ENCODE assay signal across 13 cellular contexts in the genomic region with DNA sequence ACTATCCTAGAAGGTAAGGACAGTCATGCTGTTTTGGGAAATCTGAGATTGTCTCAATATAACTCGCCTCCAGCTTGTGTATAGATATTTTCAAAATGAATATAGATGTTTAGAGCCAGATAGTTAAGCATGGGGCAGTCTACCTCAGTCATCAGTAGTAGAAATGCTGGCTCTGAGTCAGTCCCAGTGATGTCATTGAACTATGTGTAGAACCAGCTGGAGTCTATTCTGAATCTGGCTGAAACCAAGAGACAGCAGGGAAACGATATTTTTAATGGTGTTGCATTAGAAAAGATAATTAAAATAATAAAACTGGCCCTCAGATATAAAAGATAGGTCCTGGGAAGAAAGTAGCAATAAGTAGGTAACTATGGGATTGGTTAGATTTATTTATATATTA. TPM values are rescaled to one million over a fixed set of nuclear protein-coding genes. Genes with fewer than 3 reads are reported as not detected.
DNase-seq lines count a peak whose midpoint lies in the region; ATAC-seq lines count a peak whose summit lies in the region.
"Had no signal": no experiment of that assay in that cellular context is flagged by ENCODE, and none has a peak within 500 bp of the region (broad histone marks: within the 10 kb centered on the region; RNA-seq: fewer than 3 reads in every experiment).

No MANE protein-coding gene starts in this region.

- no peak overlapping the region for H3K4me2 ChIP-seq in GM23248 (ENCODE audit: unreplicated experiment)

- H3K4me3 ChIP-seq in GM23248 = no peak overlapping the region
- H3K4me3 ChIP-seq: cardiac muscle cell, skin epidermis had no signal

- no peak overlapping the region for H3K27ac ChIP-seq in GM23248
- H3K27ac ChIP-seq: cardiac muscle cell, skin epidermis had no signal

- H3K4me3 Mint-ChIP-seq in activated CD4-positive, alpha-beta T cell treated with anti-CD3 and anti-CD28 coated beads, Interleukin-2, amount 10 ng/mL, durations not matched to agents 7 days and 5 days = no peak overlapping the region
- H3K4me3 Mint-ChIP-seq: stimulated activated naive CD8-positive, alpha-beta T cell treated with anti-CD3 and anti-CD28 coated beads, Interleukin-15, Interleukin-2, amounts not matched to agents 100 ng/mL and 50 ng/mL, for 24 hours had no signal

- no peaks in the 10 kb centered on the region for H3K79me2 ChIP-seq in GM23248 (ENCODE audit: insufficient read depth)

- H3K27me3 ChIP-seq in GM23248 (replicated peaks; ENCODE audit: insufficient read depth) = no peaks in the 10 kb centered on the region

- no peak overlapping the region for H3K27ac Mint-ChIP-seq in activated CD4-positive, alpha-beta T cell treated with anti-CD3 and anti-CD28 coated beads, Interleukin-2, amount 10 ng/mL, durations not matched to agents 7 days and 5 days
- H3K27ac Mint-ChIP-seq: stimulated activated naive CD8-positive, alpha-beta T cell treated with anti-CD3 and anti-CD28 coated beads, Interleukin-15, Interleukin-2, amounts not matched to agents 100 ng/mL and 50 ng/mL, for 24 hours had no signal

- CTCF ChIA-PET in activated CD4-positive, alpha-beta T cell treated with anti-CD3 and anti-CD28 coated beads, Interleukin-2, amount 10 ng/mL, durations not matched to agents 7 days and 5 days (lab: Charles Lee) = no interaction called here

- no peaks in the 10 kb centered on the region; the same call in 1 of the 2 replicates for H3K36me3 ChIP-seq in GM23248 (ENCODE audit: low read depth)
- H3K36me3 ChIP-seq: cardiac muscle cell had no signal

- no peaks in the 10 kb centered on the region for H3F3A ChIP-seq in GM23248 (ENCODE audit: insufficient read depth)

- H3K9me2 ChIP-seq in GM23248 (ENCODE audit: insufficient read depth) = no peaks in the 10 kb centered on the region

- H3K9me3 ChIP-seq in GM23248 (ENCODE audit: low read depth) = no peaks in the 10 kb centered on the region

- H3K9me3 Mint-ChIP-seq in activated CD4-positive, alpha-beta T cell treated with anti-CD3 and anti-CD28 coated beads, Interleukin-2, amount 10 ng/mL, durations not matched to agents 7 days and 5 days = no peaks in the 10 kb centered on the region
- H3K9me3 Mint-ChIP-seq: stimulated activated naive CD8-positive, alpha-beta T cell treated with anti-CD3 and anti-CD28 coated beads, Interleukin-15, Interleukin-2, amounts not matched to agents 100 ng/mL and 50 ng/mL, for 24 hours had no signal

- 30 to 43% methylated on average over 2 of the region's 2 CpGs for WGBS in GM23248 (ENCODE audit: low coverage in 1 of 2, low lambda C conversion rate in 2 of 2, missing lambda C conversion rate in 2 of 2), 2 experiments

- H3K4me1 ChIP-seq in GM23248 (ENCODE audit: insufficient read depth) = no peaks in the 10 kb centered on the region

- no peaks in the 10 kb centered on the region for H3K27me3 Mint-ChIP-seq in activated CD4-positive, alpha-beta T cell treated with anti-CD3 and anti-CD28 coated beads, Interleukin-2, amount 10 ng/mL, durations not matched to agents 7 days and 5 days
- H3K27me3 Mint-ChIP-seq: stimulated activated naive CD8-positive, alpha-beta T cell treated with anti-CD3 and anti-CD28 coated beads, Interleukin-15, Interleukin-2, amounts not matched to agents 100 ng/mL and 50 ng/mL, for 24 hours had no signal

- peak; percentile 80 for DNase-seq in GM23248
- DNase-seq in kidney tubule cell (ENCODE audit: low spot score) = peak; percentile 50
- DNase-seq in NCI-H2196 treated with DMSO at 0.1 percent for 48 hours (lab: John Stamatoyannopoulos, UW; ENCODE audit: unreplicated experiment) = no peak
- DNase-seq in putamen (ENCODE audit: low spot score) = no peak
- no peak for DNase-seq in activated effector memory CD4-positive, alpha-beta T cell treated with Interleukin-2 at 50 U/mL for 16 hours
- DNase-seq in activated CD4-positive, alpha-beta T cell treated with anti-CD3 and anti-CD28 coated beads, Interleukin-2, amount 10 ng/mL, durations not matched to agents 7 days and 5 days = no peak
- DNase-seq: DND-41, NCI-H2081 treated with DMSO at 0.1 percent for 48 hours had no signal

- no peak overlapping the region for H3K9ac ChIP-seq in GM23248

- ATAC-seq in GM18873 (IDR thresholded peaks at IDR 0.05; ENCODE audit: low FRiP score, unreplicated experiment) = peak; percentile 93
- ATAC-seq in HG03354 (IDR thresholded peaks at IDR 0.05; ENCODE audit: poor library complexity, severe bottlenecking, unreplicated experiment) = peak; percentile 92

- H4K20me1 ChIP-seq in GM23248 (ENCODE audit: insufficient read depth) = no peaks in the 10 kb centered on the region

- no peaks in the 10 kb centered on the region for H3K36me3 Mint-ChIP-seq in activated CD4-positive, alpha-beta T cell treated with anti-CD3 and anti-CD28 coated beads, Interleukin-2, amount 10 ng/mL, durations not matched to agents 7 days and 5 days (ENCODE audit: low read depth)

- no peaks in the 10 kb centered on the region for H3K4me1 Mint-ChIP-seq in activated CD4-positive, alpha-beta T cell treated with anti-CD3 and anti-CD28 coated beads, Interleukin-2, amount 10 ng/mL, durations not matched to agents 7 days and 5 days

- in situ Hi-C loops in GM23248 (cut with MboI) = no loop called here

- H2AFZ ChIP-seq in GM23248 = no peak overlapping the region

- POLR2A ChIA-PET in activated CD4-positive, alpha-beta T cell treated with anti-CD3 and anti-CD28 coated beads, Interleukin-2, amount 10 ng/mL, durations not matched to agents 7 days and 5 days (lab: Charles Lee) = no interaction called here

RNA-seq across cellular contexts. Expression of gene PIWIL4, which starts 25.9 kb away (rescaled TPM):
- total RNA-seq in GM23248 (2014; rRNA removed; shearing (Covaris generic)) = 1.2 and 2.8 TPM in 2 replicates
- polyA plus RNA-seq in GM23248 (2016; fragmentation: Nextera tagmentation; extraction: Ambion mirVana) = 1.1 and 1.4 TPM in 2 replicates
- under 1 TPM; 0.55 to 0.65 TPM for total RNA-seq in activated CD4-positive, alpha-beta T cell treated with anti-CD3 and anti-CD28 coated beads, Interleukin-2, amount 10 ng/mL, durations not matched to agents 7 days and 5 days

RNA-seq across cellular contexts. Expression of gene FUT4, which starts 49.3 kb away (rescaled TPM):
- total RNA-seq in GM23248 (2014; rRNA removed; shearing (Covaris generic)) = 4.2 and 7.9 TPM in 2 replicates
- 2.0 and 2.3 TPM in 2 replicates for polyA plus RNA-seq in GM23248 (2016; fragmentation: Nextera tagmentation; extraction: Ambion mirVana)
- 1 to 10 TPM; 7.1 to 7.8 TPM for total RNA-seq in activated CD4-positive, alpha-beta T cell treated with anti-CD3 and anti-CD28 coated beads, Interleukin-2, amount 10 ng/mL, durations not matched to agents 7 days and 5 days

Comparison
In these comparisons a context has a peak if more than half of its experiments do, and no peak if none do; other contexts are left out.
1. DNase-seq: peak in GM23248 (single experiment) and kidney tubule cell (single experiment); none in NCI-H2196 treated with DMSO at 0.1 percent for 48 hours (single experiment), putamen (single experiment), activated effector memory CD4-positive, alpha-beta T cell treated with Interleukin-2 at 50 U/mL for 16 hours (single experiment) and activated CD4-positive, alpha-beta T cell treated with anti-CD3 and anti-CD28 coated beads, Interleukin-2, amount 10 ng/mL, durations not matched to agents 7 days and 5 days (single experiment).